15 cellular contexts compared by ENCODE assay signal in the genomic region with DNA sequence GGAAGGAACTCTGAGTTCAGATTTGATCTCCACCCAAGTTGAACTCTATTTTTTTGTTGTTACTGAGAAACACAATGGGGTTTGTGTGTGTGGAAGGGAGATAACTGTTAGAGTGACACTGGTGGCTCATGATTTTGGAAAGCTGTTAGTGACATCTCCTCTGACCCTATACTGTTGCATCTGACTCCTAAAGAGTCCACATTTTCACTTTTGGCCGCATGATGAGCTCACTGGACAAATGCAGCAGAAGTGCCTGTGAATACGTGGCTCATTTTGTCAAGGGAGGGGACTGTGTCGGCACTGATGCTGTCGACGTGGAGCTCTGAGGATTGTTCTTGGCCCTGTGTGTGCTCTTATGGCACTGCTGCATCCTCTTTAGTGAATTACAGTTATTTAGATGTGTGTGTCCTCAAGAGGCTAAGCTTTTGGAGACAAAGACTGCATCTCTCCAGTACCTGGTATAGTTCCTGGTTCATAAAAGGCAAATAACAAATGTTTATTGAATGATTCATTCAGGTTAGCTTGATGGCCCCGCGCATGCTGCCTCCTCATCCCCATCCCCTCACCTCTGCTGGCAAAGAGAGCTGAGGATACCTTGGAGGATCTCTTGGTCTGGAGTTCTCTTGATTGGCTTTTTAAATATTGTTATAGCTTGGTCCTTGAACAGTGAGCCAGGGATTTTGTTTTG.
DNase-seq lines count a peak whose midpoint lies in the region; ATAC-seq, FAIRE-seq and TF ChIP-seq lines count a peak whose summit lies in the region.
"Had no signal": no experiment of that assay in that cellular context is flagged by ENCODE, and none has a peak within 500 bp of the region (broad histone marks: within the 10 kb centered on the region; RNA-seq: fewer than 3 reads in every experiment).

No MANE protein-coding gene starts in this region.

- no peaks in the 10 kb centered on the region for H3K9me3 ChIP-seq in A549
- H3K9me3 ChIP-seq: neutrophil, tibial artery had no signal

- no peak for TF ChIP-seq POLR2A in A549 (IDR thresholded peaks at IDR 0.05; ENCODE audit: low read length)

- no peak for TF ChIP-seq EP300 in A549 (IDR thresholded peaks at IDR 0.05)

- no peak for TF ChIP-seq CTCF in A549 (IDR thresholded peaks at IDR 0.05)

- CTCF ChIA-PET in A549 (lab: Yijun Ruan, JAX): interaction anchor here (0.5 kb wide), 1 partner anchor 58 kb away, joined by 3 read pairs; no protein-coding TSS in a partner anchor

- peak overlapping the region in 1 of 2 experiments; percentile 48; a peak in 1 of 6 replicates for H3K27ac ChIP-seq in A549
- H3K27ac ChIP-seq: neutrophil, tibial artery had no signal

- DNase-seq in A549 (ENCODE audit: low read depth in 1 of 2, low spot score in 1 of 2) (no peak), NCI-H2029 treated with DMSO at 0.1 percent for 48 hours (lab: John Stamatoyannopoulos, UW) (peak; percentile 18), dermis blood vessel endothelial cell (peak; percentile 38), left lobe of liver (ENCODE audit: low spot score) (no peak), middle frontal gyrus (ENCODE audit: extremely low spot score, low spot score) (no peak), NCI-H2107 (lab: John Stamatoyannopoulos, UW) (no peak), NCI-H128 (lab: John Stamatoyannopoulos, UW; ENCODE audit: unreplicated experiment) (no peak)
- DNase-seq: ACHN; activated CD8-positive, alpha-beta memory T cell treated with anti-CD3 and anti-CD28 coated beads for 24 hours; effector memory CD8-positive, alpha-beta T cell; NCI-H1092; tibial artery had no signal

- no peak for TF ChIP-seq RAD21 in A549 (conservative IDR thresholded peaks at IDR 0.05 in 1 of 2, IDR thresholded peaks at IDR 0.05 in 1 of 2)

- no peak for FAIRE-seq in A549 (lab: Jason Lieb, UNC)
- FAIRE-seq: TTC549 had no signal

- ATAC-seq in A549: peak in 1 of 2 experiments; percentile 41; a peak in 3 of 6 replicates
- ATAC-seq in left lobe of liver: peak; percentile 16
- no peak for ATAC-seq in HG02852 (IDR thresholded peaks at IDR 0.05; ENCODE audit: unreplicated experiment)
- ATAC-seq: effector memory CD8-positive, alpha-beta T cell had no signal

- no peak overlapping the region for H3K4me3 ChIP-seq in A549
- H3K4me3 ChIP-seq: tibial artery had no signal

- POLR2A ChIA-PET in A549 (lab: Yijun Ruan, JAX): no interaction called here

- H3K4me1 ChIP-seq in A549: peaks cover 8% of the 10 kb centered on the region; the same call in 2 of the 3 replicates
- H3K4me1 ChIP-seq: tibial artery had no signal

- WGBS in A549 (ENCODE audit: missing lambda C conversion rate): 69% methylated on average over 7 of the region's 7 CpGs

- H3K4me2 ChIP-seq in A549: peak overlapping the region; percentile 21; the same call in 2 of the 3 replicates

TF ChIP-seq in A549, 52 proteins besides CTCF, POLR2A, EP300 and RAD21:
- TF ChIP-seq HEYL (CRISPR knock-in tag; IDR thresholded peaks at IDR 0.05) (no peak), HOXB5 (CRISPR knock-in tag; IDR thresholded peaks at IDR 0.05) (no peak), SREBF2 (IDR thresholded peaks at IDR 0.05) (no peak), HES2 (IDR thresholded peaks at IDR 0.05) (no peak), PBX3 (IDR thresholded peaks at IDR 0.05) (no peak), JUN (IDR thresholded peaks at IDR 0.05) (no peak), RNF2 (IDR thresholded peaks at IDR 0.05; ENCODE audit: borderline replicate concordance, low read depth) (no peak)

Comparison
In these comparisons a context has a peak if more than half of its experiments do, and no peak if none do; other contexts are left out.
1. DNase-seq: peak in NCI-H2029 treated with DMSO at 0.1 percent for 48 hours (single experiment) and dermis blood vessel endothelial cell (single experiment); none in A549 (0 of 2), left lobe of liver (single experiment), middle frontal gyrus (single experiment), NCI-H2107 (single experiment) and NCI-H128 (single experiment).